8 cellular contexts compared by ENCODE assay signal in genomic region chr1:88684482-88685238, GRCh38. TPM values are rescaled to one million over a fixed set of nuclear protein-coding genes. Genes with fewer than 3 reads are reported as not detected.
DNase-seq lines count a peak whose midpoint lies in the region; ATAC-seq, FAIRE-seq and TF ChIP-seq lines count a peak whose summit lies in the region.

No MANE protein-coding gene starts in this region.

- peaks cover 59% of the 10 kb centered on the region for H3K79me2 ChIP-seq in PC-3 (ENCODE audit: low read length)

- BruUV-seq in PC-3 (replicated peaks; lab: Mats Ljungman, UMichigan), result no TSS peak

- no peaks in the 10 kb centered on the region for H3K27me3 ChIP-seq in HUES48 (ENCODE audit: control insufficient read depth, insufficient read depth, low read length)
- H3K27me3 ChIP-seq in PC-3 (ENCODE audit: low read length), result no peaks in the 10 kb centered on the region

- peak overlapping the region; percentile 79 for H2AFZ ChIP-seq in PC-3 (ENCODE audit: low read length)

- no peaks in the 10 kb centered on the region for H3K36me3 Mint-ChIP-seq in activated T-helper 1 cell treated with anti-CD3 and anti-CD28 coated beads, Interleukin-12 subunit alpha, Interleukin-12 subunit beta, Interleukin-2, Interleukin-4 antibody, amounts not matched to agents 30 ng/mL and 10 ng/mL and 1 ng/mL, durations not matched to agents 14 hours and 24 hours and 36 hours (ENCODE audit: low read depth)
- peaks cover 6% of the 10 kb centered on the region for H3K36me3 Mint-ChIP-seq in natural killer cell treated with Interleukin-12 subunit alpha and Interleukin-12 subunit beta and Interleukin-15 and Interleukin-18, amount 100 ng/mL, for 72 hours
- peaks cover 5% of the 10 kb centered on the region for H3K36me3 Mint-ChIP-seq in stimulated activated naive CD8-positive, alpha-beta T cell treated with anti-CD3 and anti-CD28 coated beads, Interleukin-15, Interleukin-2, amounts not matched to agents 100 ng/mL and 50 ng/mL, for 24 hours (ENCODE audit: low read depth)

- H4K20me1 ChIP-seq in PC-3 (ENCODE audit: low read length), result peaks cover 24% of the 10 kb centered on the region

- H3K9me3 Mint-ChIP-seq in activated T-helper 1 cell treated with anti-CD3 and anti-CD28 coated beads, Interleukin-12 subunit alpha, Interleukin-12 subunit beta, Interleukin-2, Interleukin-4 antibody, amounts not matched to agents 30 ng/mL and 10 ng/mL and 1 ng/mL, durations not matched to agents 14 hours and 24 hours and 36 hours, result no peaks in the 10 kb centered on the region
- H3K9me3 Mint-ChIP-seq in natural killer cell treated with Interleukin-12 subunit alpha and Interleukin-12 subunit beta and Interleukin-15 and Interleukin-18, amount 100 ng/mL, for 72 hours, result no peaks in the 10 kb centered on the region
- H3K9me3 Mint-ChIP-seq in stimulated activated naive CD8-positive, alpha-beta T cell treated with anti-CD3 and anti-CD28 coated beads, Interleukin-15, Interleukin-2, amounts not matched to agents 100 ng/mL and 50 ng/mL, for 24 hours, result no peaks in the 10 kb centered on the region

- peak overlapping the region; percentile 100 for H3K4me3 Mint-ChIP-seq in activated T-helper 1 cell treated with anti-CD3 and anti-CD28 coated beads, Interleukin-12 subunit alpha, Interleukin-12 subunit beta, Interleukin-2, Interleukin-4 antibody, amounts not matched to agents 30 ng/mL and 10 ng/mL and 1 ng/mL, durations not matched to agents 14 hours and 24 hours and 36 hours
- peak overlapping the region; percentile 94 for H3K4me3 Mint-ChIP-seq in natural killer cell treated with Interleukin-12 subunit alpha and Interleukin-12 subunit beta and Interleukin-15 and Interleukin-18, amount 100 ng/mL, for 72 hours
- peak overlapping the region; percentile 90 for H3K4me3 Mint-ChIP-seq in stimulated activated naive CD8-positive, alpha-beta T cell treated with anti-CD3 and anti-CD28 coated beads, Interleukin-15, Interleukin-2, amounts not matched to agents 100 ng/mL and 50 ng/mL, for 24 hours

- CTCF ChIA-PET in PC-3 (lab: Charles Lee), result interaction anchor here (1.2 to 1.5 kb wide), 2 partner anchors 29 to 47 kb away, joined by 4 to 7 read pairs; no protein-coding TSS in a partner anchor

- H3K4me3 ChIP-seq in HUES48 (ENCODE audit: low read depth, low read length) (peak overlapping the region; percentile 78), PC-3 (ENCODE audit: low read length) (peak overlapping the region; percentile 84)

- peaks cover 35% of the 10 kb centered on the region for H3K4me1 Mint-ChIP-seq in activated T-helper 1 cell treated with anti-CD3 and anti-CD28 coated beads, Interleukin-12 subunit alpha, Interleukin-12 subunit beta, Interleukin-2, Interleukin-4 antibody, amounts not matched to agents 30 ng/mL and 10 ng/mL and 1 ng/mL, durations not matched to agents 14 hours and 24 hours and 36 hours (ENCODE audit: low read depth)
- H3K4me1 Mint-ChIP-seq in natural killer cell treated with Interleukin-12 subunit alpha and Interleukin-12 subunit beta and Interleukin-15 and Interleukin-18, amount 100 ng/mL, for 72 hours (ENCODE audit: low read depth in 2 of 2), result peaks cover 18 to 19% of the 10 kb centered on the region in 2 donors
- H3K4me1 Mint-ChIP-seq in stimulated activated naive CD8-positive, alpha-beta T cell treated with anti-CD3 and anti-CD28 coated beads, Interleukin-15, Interleukin-2, amounts not matched to agents 100 ng/mL and 50 ng/mL, for 24 hours (ENCODE audit: low read depth), result peaks cover 46% of the 10 kb centered on the region

- peaks cover 5% of the 10 kb centered on the region for H3K27me3 Mint-ChIP-seq in activated T-helper 1 cell treated with anti-CD3 and anti-CD28 coated beads, Interleukin-12 subunit alpha, Interleukin-12 subunit beta, Interleukin-2, Interleukin-4 antibody, amounts not matched to agents 30 ng/mL and 10 ng/mL and 1 ng/mL, durations not matched to agents 14 hours and 24 hours and 36 hours (ENCODE audit: insufficient read depth)
- no peaks in the 10 kb centered on the region for H3K27me3 Mint-ChIP-seq in natural killer cell treated with Interleukin-12 subunit alpha and Interleukin-12 subunit beta and Interleukin-15 and Interleukin-18, amount 100 ng/mL, for 72 hours
- no peaks in the 10 kb centered on the region for H3K27me3 Mint-ChIP-seq in stimulated activated naive CD8-positive, alpha-beta T cell treated with anti-CD3 and anti-CD28 coated beads, Interleukin-15, Interleukin-2, amounts not matched to agents 100 ng/mL and 50 ng/mL, for 24 hours

- DNase-seq in D721Med (ENCODE audit: insufficient read length, low spot score) (no peak), PC-3 (peak; percentile 59), fibroblast of peridontal ligament (ENCODE audit: extremely low read depth) (peak; percentile 23)
- peak; percentile 53 for DNase-seq in activated T-helper 1 cell treated with anti-CD3 and anti-CD28 coated beads, Interleukin-12 subunit alpha, Interleukin-12 subunit beta, Interleukin-2, Interleukin-4 antibody, amounts not matched to agents 30 ng/mL and 10 ng/mL and 1 ng/mL, durations not matched to agents 14 hours and 24 hours and 36 hours (ENCODE audit: low spot score)
- peak; percentile 69 for DNase-seq in natural killer cell treated with Interleukin-12 subunit alpha and Interleukin-12 subunit beta and Interleukin-15 and Interleukin-18, amount 100 ng/mL, for 72 hours (ENCODE audit: low spot score)

- intact Hi-C loops in PC-3 (cut with micrococcal nuclease), result loop anchor here (2.0 to 5.0 kb wide), 4 partner anchors 46 to 208 kb away; partner anchors contain the start of gene GTF2B
- intact Hi-C loops in activated T-helper 1 cell treated with anti-CD3 and anti-CD28 coated beads, Interleukin-12 subunit alpha, Interleukin-12 subunit beta, Interleukin-2, Interleukin-4 antibody, amounts not matched to agents 30 ng/mL and 10 ng/mL and 1 ng/mL, durations not matched to agents 14 hours and 24 hours and 36 hours (cut with micrococcal nuclease), result loop anchor here (1.0 to 5.0 kb wide), 9 partner anchors 30 to 1982 kb away; partner anchors contain the start of genes GBP2, GTF2B, HS2ST1 and LMO4

- no peaks in the 10 kb centered on the region for H3K9me2 ChIP-seq in PC-3 (replicated peaks; ENCODE audit: low read length)

- H3K27ac ChIP-seq in HUES48 (ENCODE audit: low read depth, low read length) (peak overlapping the region; percentile 97), PC-3 (ENCODE audit: low read length) (peak overlapping the region; percentile 86)

- no peaks in the 10 kb centered on the region for H3F3A ChIP-seq in PC-3 (ENCODE audit: low read length, unreplicated experiment)

- POLR2A ChIA-PET in PC-3 (lab: Charles Lee; ENCODE audit: unreplicated experiment), result interaction anchor here (0.6 to 0.7 kb wide), 7 partner anchors 20 to 873 kb away, joined by 3 to 11 read pairs (median 5); partner anchors contain the start of gene GTF2B

- H3K4me1 ChIP-seq in HUES48 (ENCODE audit: control insufficient read depth, insufficient read depth, low read length) (peaks cover 11% of the 10 kb centered on the region), PC-3 (ENCODE audit: insufficient read depth, low read length) (peaks cover 34% of the 10 kb centered on the region)

- H3K36me3 ChIP-seq in HUES48 (ENCODE audit: control insufficient read depth, insufficient read depth, low read length) (0 out of 2 replicates have a peak, but pooled peaks cover 5% of the 10 kb centered on the region), PC-3 (ENCODE audit: low read depth, low read length) (no peaks in the 10 kb centered on the region)

- peak; percentile 41 for TF ChIP-seq CTCF in D721Med (IDR thresholded peaks at IDR 0.05; ENCODE audit: insufficient read depth, missing control alignments)
- peak; percentile 27; the same call in 1 of the 2 replicates for TF ChIP-seq CTCF in PC-3 (conservative IDR thresholded peaks at IDR 0.05; ENCODE audit: low read depth, low read length)

- H3K9ac ChIP-seq in HUES48 (ENCODE audit: low read depth, low read length) (peak overlapping the region; percentile 87), PC-3 (ENCODE audit: low read length) (peak overlapping the region; percentile 90)

- H3K9me3 ChIP-seq in HUES48 (ENCODE audit: control insufficient read depth, insufficient read depth, low read length) (no peaks in the 10 kb centered on the region), PC-3 (ENCODE audit: low read length) (no peaks in the 10 kb centered on the region)

- H3K27ac Mint-ChIP-seq in activated T-helper 1 cell treated with anti-CD3 and anti-CD28 coated beads, Interleukin-12 subunit alpha, Interleukin-12 subunit beta, Interleukin-2, Interleukin-4 antibody, amounts not matched to agents 30 ng/mL and 10 ng/mL and 1 ng/mL, durations not matched to agents 14 hours and 24 hours and 36 hours, result peak overlapping the region; percentile 100
- peak overlapping the region; percentile 82 to 94 for H3K27ac Mint-ChIP-seq in natural killer cell treated with Interleukin-12 subunit alpha and Interleukin-12 subunit beta and Interleukin-15 and Interleukin-18, amount 100 ng/mL, for 72 hours
- H3K27ac Mint-ChIP-seq in stimulated activated naive CD8-positive, alpha-beta T cell treated with anti-CD3 and anti-CD28 coated beads, Interleukin-15, Interleukin-2, amounts not matched to agents 100 ng/mL and 50 ng/mL, for 24 hours, result peak overlapping the region; percentile 98

- peak overlapping the region; percentile 99 for H3K4me2 ChIP-seq in PC-3 (ENCODE audit: low read length)

- ATAC-seq in GM21423 (IDR thresholded peaks at IDR 0.05; ENCODE audit: unreplicated experiment), result peak; percentile 42
- peak; percentile 39 for ATAC-seq in PC-3
- peak; percentile 2 to 43 for ATAC-seq in natural killer cell treated with Interleukin-12 subunit alpha and Interleukin-12 subunit beta and Interleukin-15 and Interleukin-18, amount 100 ng/mL, for 72 hours

- FAIRE-seq in D721Med (lab: Jason Lieb, UNC), result no peak

RNA-seq across cellular contexts. Expression of gene PKN2, which starts 0.6 kb away (rescaled TPM):
- total RNA-seq in PC-3 (2014; rRNA removed), result 20.8 and 36.1 TPM in 2 replicates
- 23.8 and 26.0 TPM in 2 replicates for total RNA-seq in activated T-helper 1 cell treated with anti-CD3 and anti-CD28 coated beads, Interleukin-12 subunit alpha, Interleukin-12 subunit beta, Interleukin-2, Interleukin-4 antibody, amounts not matched to agents 30 ng/mL and 10 ng/mL and 1 ng/mL, durations not matched to agents 14 hours and 24 hours and 36 hours
- total RNA-seq in natural killer cell treated with Interleukin-12 subunit alpha and Interleukin-12 subunit beta and Interleukin-15 and Interleukin-18, amount 100 ng/mL, for 72 hours, result 10 to 100 TPM; 29.2 to 43.7 TPM
